ENCODE assay signal across 1 cellular context in genomic region chr5:53472279-53472678, GRCh38.
TF ChIP-seq lines count a peak whose summit lies in the region.

No MANE protein-coding gene starts in this region.

TF ChIP-seq in K562, 482 proteins besides CTCF, POLR2A, EP300 and RAD21 (continued from another document):
- TF ChIP-seq MGA (IDR thresholded peaks at IDR 0.05) (no peak), ETS2 (tag; IDR thresholded peaks at IDR 0.05; ENCODE audit: borderline replicate concordance, poor library complexity, severe bottlenecking) (no peak), NKRF (IDR thresholded peaks at IDR 0.05; ENCODE audit: borderline replicate concordance) (no peak), NFRKB (IDR thresholded peaks at IDR 0.05; ENCODE audit: low read depth) (no peak), ELK1 (CRISPR knock-in tag; IDR thresholded peaks at IDR 0.05) (no peak), ZFP36 (IDR thresholded peaks at IDR 0.05; ENCODE audit: low read depth, low read length, partially characterized antibody) (no peak), BRD9 (IDR thresholded peaks at IDR 0.05; ENCODE audit: low read depth, partially characterized antibody) (no peak), GTF2B (IDR thresholded peaks at IDR 0.05; ENCODE audit: extremely low read depth, insufficient read length) (no peak), E2F3 (CRISPR knock-in tag; IDR thresholded peaks at IDR 0.05) (no peak), ZBTB12 (CRISPR knock-in tag; IDR thresholded peaks at IDR 0.05) (no peak), RFX1 (IDR thresholded peaks at IDR 0.05) (no peak), HIVEP1 (CRISPR knock-in tag; IDR thresholded peaks at IDR 0.05) (no peak), ZFP30 (CRISPR knock-in tag; IDR thresholded peaks at IDR 0.05; ENCODE audit: borderline replicate concordance) (no peak), ZZZ3 (IDR thresholded peaks at IDR 0.05) (no peak), PHF20 (IDR thresholded peaks at IDR 0.05; ENCODE audit: partially characterized antibody) (no peak), NFIX (CRISPR knock-in tag; IDR thresholded peaks at IDR 0.05; ENCODE audit: low read depth) (no peak), SMC3 (conservative IDR thresholded peaks at IDR 0.05; ENCODE audit: insufficient read depth, low read depth, low read length) (no peak)
